ENCODE assay signal across 1 cellular context in genomic region chr1:23673086-23673813, GRCh38.
TF ChIP-seq lines count a peak whose summit lies in the region.

No MANE protein-coding gene starts in this region.

TF ChIP-seq in K562, 482 proteins besides CTCF, POLR2A, EP300 and RAD21 (continued from another document and continues in another):
- no peak for TF ChIP-seq IRF1 (CRISPR knock-in tag; IDR thresholded peaks at IDR 0.05; ENCODE audit: borderline replicate concordance)
- no peak for TF ChIP-seq ETS2 (tag; IDR thresholded peaks at IDR 0.05; ENCODE audit: borderline replicate concordance, poor library complexity, severe bottlenecking)
- no peak for TF ChIP-seq ZNF507 (tag; conservative IDR thresholded peaks at IDR 0.05)
- TF ChIP-seq TRIM28 (IDR thresholded peaks at IDR 0.05), result no peak
- no peak for TF ChIP-seq CREBBP (IDR thresholded peaks at IDR 0.05; ENCODE audit: low read depth, low read length)
- TF ChIP-seq MYNN (IDR thresholded peaks at IDR 0.05), result no peak
- TF ChIP-seq MYNN (CRISPR knock-in tag; IDR thresholded peaks at IDR 0.05), result no peak
- no peak for TF ChIP-seq ZFPM2 (CRISPR knock-in tag; IDR thresholded peaks at IDR 0.05)
- TF ChIP-seq ZNF280A (IDR thresholded peaks at IDR 0.05; ENCODE audit: low read depth, partially characterized antibody), result no peak
- TF ChIP-seq ARID4B (CRISPR knock-in tag; IDR thresholded peaks at IDR 0.05), result 0 out of 2 replicates have a peak, but pooled peaks have one; percentile 51
- TF ChIP-seq BHLHE40 (IDR thresholded peaks at IDR 0.05; ENCODE audit: low read length), result no peak; the same call in 1 of the 2 replicates
- TF ChIP-seq NKRF (IDR thresholded peaks at IDR 0.05; ENCODE audit: borderline replicate concordance), result no peak
- TF ChIP-seq MAFG (tag; conservative IDR thresholded peaks at IDR 0.05), result no peak
- 0 out of 2 replicates have a peak, but pooled peaks have one; percentile 21 for TF ChIP-seq DDX20 (tag; IDR thresholded peaks at IDR 0.05; ENCODE audit: low read depth)
- TF ChIP-seq RAD51 (IDR thresholded peaks at IDR 0.05; ENCODE audit: borderline replicate concordance, low read depth), result no peak
- peak; percentile 82 for TF ChIP-seq ZNF644 (tag; IDR thresholded peaks at IDR 0.05; ENCODE audit: low read depth)
- TF ChIP-seq DEAF1 (CRISPR knock-in tag; IDR thresholded peaks at IDR 0.05), result no peak
- no peak for TF ChIP-seq GABPB2 (CRISPR knock-in tag; conservative IDR thresholded peaks at IDR 0.05)
- no peak for TF ChIP-seq BRD4 (IDR thresholded peaks at IDR 0.05)
- TF ChIP-seq C11orf30 (IDR thresholded peaks at IDR 0.05; ENCODE audit: low read depth), result no peak
- no peak for TF ChIP-seq NCOA6 (IDR thresholded peaks at IDR 0.05)
- TF ChIP-seq ZNF143 (CRISPR knock-in tag; IDR thresholded peaks at IDR 0.05), result no peak
- peak; percentile 96 for TF ChIP-seq ZNF197 (CRISPR knock-in tag; IDR thresholded peaks at IDR 0.05; ENCODE audit: low read depth)
- TF ChIP-seq SNAPC5 (CRISPR knock-in tag; IDR thresholded peaks at IDR 0.05), result no peak
- no peak for TF ChIP-seq ZNF449 (CRISPR knock-in tag; IDR thresholded peaks at IDR 0.05)
- no peak for TF ChIP-seq SETDB1 (IDR thresholded peaks at IDR 0.05; ENCODE audit: low read length)
- TF ChIP-seq KAT8 (IDR thresholded peaks at IDR 0.05; ENCODE audit: low read depth), result no peak
- no peak for TF ChIP-seq POLR3G (IDR thresholded peaks at IDR 0.05; ENCODE audit: extremely low read depth, insufficient read length, insufficient replicate concordance)
- no peak for TF ChIP-seq ZNF174 (CRISPR knock-in tag; IDR thresholded peaks at IDR 0.05)
- no peak for TF ChIP-seq TAL1 (IDR thresholded peaks at IDR 0.05)
- TF ChIP-seq JUNB (CRISPR knock-in tag; conservative IDR thresholded peaks at IDR 0.05), result no peak
- no peak for TF ChIP-seq ZNF668 (CRISPR knock-in tag; IDR thresholded peaks at IDR 0.05)
- TF ChIP-seq ZNF398 (CRISPR knock-in tag; IDR thresholded peaks at IDR 0.05), result no peak
- TF ChIP-seq ZNF263 (CRISPR knock-in tag; IDR thresholded peaks at IDR 0.05; ENCODE audit: borderline replicate concordance), result peak; percentile 37; the same call in 1 of the 2 replicates
- TF ChIP-seq RBM14 (IDR thresholded peaks at IDR 0.05; ENCODE audit: borderline replicate concordance, insufficient read depth, low read depth, low read length), result no peak
- no peak for TF ChIP-seq ZNF77 (CRISPR knock-in tag; IDR thresholded peaks at IDR 0.05)
- TF ChIP-seq ZNF311 (CRISPR knock-in tag; IDR thresholded peaks at IDR 0.05), result no peak
- TF ChIP-seq E2F8 (IDR thresholded peaks at IDR 0.05; ENCODE audit: low read depth, partially characterized antibody), result no peak
- no peak for TF ChIP-seq ZFX (CRISPR knock-in tag; IDR thresholded peaks at IDR 0.05)
- TF ChIP-seq CREB3 (tag; conservative IDR thresholded peaks at IDR 0.05; ENCODE audit: low read depth), result peak; percentile 77
- TF ChIP-seq ZNF696 (CRISPR knock-in tag; conservative IDR thresholded peaks at IDR 0.05), result no peak
